Comparison of ENCODE assay signal across 9 cellular contexts in the genomic region with DNA sequence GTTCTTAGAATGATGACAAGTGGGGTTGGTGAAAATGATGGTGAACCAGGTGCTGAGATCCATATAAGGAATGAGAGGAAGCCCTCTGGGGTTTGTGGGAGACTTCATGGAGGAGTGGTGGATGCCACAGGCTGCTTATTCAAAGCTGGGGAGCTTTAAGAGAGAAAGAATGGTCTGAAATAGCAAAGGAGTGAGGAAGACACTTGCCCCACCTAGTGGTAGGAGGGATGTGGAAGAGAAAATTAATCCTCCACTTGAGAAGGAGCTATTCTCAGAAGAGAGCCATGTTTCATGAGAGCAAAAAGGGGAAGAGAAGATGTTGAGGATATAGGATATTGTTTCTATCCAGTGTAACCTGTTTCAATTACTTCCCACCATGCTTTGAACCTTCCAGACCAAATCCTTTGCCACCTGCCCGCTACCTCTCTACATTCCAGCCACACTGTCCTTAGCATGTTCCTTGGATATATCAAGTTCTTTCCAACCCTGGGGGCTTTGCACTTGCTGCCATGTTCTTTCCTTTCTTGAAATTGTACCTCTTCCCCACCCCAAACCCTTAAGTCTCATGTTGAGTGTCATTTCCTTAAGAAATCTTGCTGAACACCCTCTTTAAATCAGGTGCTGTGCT. TPM values are rescaled to one million over a fixed set of nuclear protein-coding genes. Genes with fewer than 3 reads are reported as not detected.
DNase-seq lines count a peak whose midpoint lies in the region; ATAC-seq, FAIRE-seq and TF ChIP-seq lines count a peak whose summit lies in the region.
"Had no signal": no experiment of that assay in that cellular context is flagged by ENCODE, and none has a peak within 500 bp of the region (broad histone marks: within the 10 kb centered on the region; RNA-seq: fewer than 3 reads in every experiment).

No MANE protein-coding gene starts in this region.

- CTCF ChIA-PET in GM12878 (lab: Yijun Ruan, JAX): interaction anchor here (0.6 to 5.1 kb wide), 57 partner anchors 8 to 891 kb away, joined by 3 to 57 read pairs (median 4); partner anchors contain the start of gene RNASEL

- no peak overlapping the region for H3K4me3 ChIP-seq in HAP-1
- H3K4me3 ChIP-seq in GM12878: no peak overlapping the region
- no peak overlapping the region for H3K4me3 ChIP-seq in liver (ENCODE audit: low read depth in 1 of 3, low read length in 3 of 3)
- no peak overlapping the region for H3K4me3 ChIP-seq in effector memory CD4-positive, alpha-beta T cell (ENCODE audit: insufficient read depth, low read depth, low read length, poor library complexity, severe bottlenecking)
- H3K4me3 ChIP-seq: BLaER1 treated with 17β-estradiol and CSF1 and Interleukin-3, amounts not matched to agents 10 nM and 100 nM had no signal

- BruUV-seq in GM12878 (replicated peaks; lab: Mats Ljungman, UMichigan): no TSS peak

- POLR2A ChIA-PET in GM12878 (lab: Charles Lee): interaction anchor here (0.6 kb wide), 1 partner anchor 602 kb away, joined by 3 read pairs; no protein-coding TSS in a partner anchor

- peak; percentile 57 to 68 (median 67) for TF ChIP-seq CTCF in GM12878 (IDR thresholded peaks at IDR 0.05 in 2 of 3, conservative IDR thresholded peaks at IDR 0.05 in 1 of 3; ENCODE audit: control insufficient read depth in 2 of 3, extremely low read depth in 1 of 3, insufficient read depth in 1 of 3, low read depth in 3 of 3, low read length in 3 of 3)
- TF ChIP-seq CTCF in liver (IDR thresholded peaks at IDR 0.05; ENCODE audit: low read depth, low read length, missing input control): peak; percentile 46

- FAIRE-seq in GM12878 (lab: Jason Lieb, UNC): peak; percentile 90

- H3K4me2 ChIP-seq in GM12878 (ENCODE audit: control insufficient read depth, insufficient read depth): no peak overlapping the region

- in situ Hi-C loops in HAP-1 (cut with MboI; ENCODE audit: low sequenced_read_pairs) (loop anchor here (10.0 kb wide), 2 partner anchors 314 to 704 kb away; partner anchors contain the start of genes GLUL and NPL), GM12878 (cut with MboI) (no loop called here)

- H3K9ac ChIP-seq in GM12878 (ENCODE audit: control insufficient read depth, insufficient read depth, low read length): no peak overlapping the region
- H3K9ac ChIP-seq in liver (ENCODE audit: low read depth in 1 of 2, low read length in 2 of 2): no peak overlapping the region
- H3K9ac ChIP-seq: BLaER1 treated with 17β-estradiol and CSF1 and Interleukin-3, amounts not matched to agents 10 nM and 100 nM had no signal

- H2AFZ ChIP-seq in GM12878 (ENCODE audit: control insufficient read depth, low read depth, low read length): no peak overlapping the region; the same call in 1 of the 2 replicates

- no peaks in the 10 kb centered on the region for H3K4me1 ChIP-seq in HAP-1
- H3K4me1 ChIP-seq in GM12878 (ENCODE audit: control insufficient read depth, insufficient read depth, low read length): no peaks in the 10 kb centered on the region
- peaks cover 0 to 6% (median 5%) of the 10 kb centered on the region in 4 donors for H3K4me1 ChIP-seq in liver (ENCODE audit: control insufficient read depth in 4 of 4, insufficient read depth in 4 of 4, low read length in 3 of 4)
- H3K4me1 ChIP-seq in effector memory CD4-positive, alpha-beta T cell (ENCODE audit: control insufficient read depth, insufficient read depth, low read length, poor library complexity, severe bottlenecking): peaks cover 7% of the 10 kb centered on the region

- H4K20me1 ChIP-seq in GM12878 (ENCODE audit: control insufficient read depth, insufficient read depth): no peaks in the 10 kb centered on the region
- H4K20me1 ChIP-seq: BLaER1 treated with 17β-estradiol and CSF1 and Interleukin-3, amounts not matched to agents 10 nM and 100 nM had no signal

- no peaks in the 10 kb centered on the region for H3K27me3 ChIP-seq in HAP-1 (ENCODE audit: low read depth)
- no peaks in the 10 kb centered on the region for H3K27me3 ChIP-seq in GM12878 (replicated peaks in 1 of 2; ENCODE audit: control insufficient read depth in 2 of 2, insufficient read depth in 2 of 2, low read length in 1 of 2)
- no peaks in the 10 kb centered on the region for H3K27me3 ChIP-seq in liver (ENCODE audit: control insufficient read depth in 4 of 4, insufficient read depth in 4 of 4, low read length in 3 of 4)
- no peaks in the 10 kb centered on the region for H3K27me3 ChIP-seq in effector memory CD4-positive, alpha-beta T cell (replicated peaks; ENCODE audit: control insufficient read depth, insufficient read depth, low read length, poor library complexity, severe bottlenecking)
- H3K27me3 ChIP-seq: BLaER1 treated with 17β-estradiol and CSF1 and Interleukin-3, amounts not matched to agents 10 nM and 100 nM had no signal

- no peaks in the 10 kb centered on the region for H3K9me3 ChIP-seq in HAP-1
- H3K9me3 ChIP-seq in GM12878 (replicated peaks; ENCODE audit: control insufficient read depth, insufficient read depth, low read length): no peaks in the 10 kb centered on the region
- no peaks in the 10 kb centered on the region for H3K9me3 ChIP-seq in liver (ENCODE audit: control insufficient read depth in 4 of 4, low read length in 3 of 4)
- no peaks in the 10 kb centered on the region for H3K9me3 ChIP-seq in effector memory CD4-positive, alpha-beta T cell (ENCODE audit: control insufficient read depth, low read length)

- ATAC-seq in GM12878: peak; percentile 72
- ATAC-seq in GM18909 (IDR thresholded peaks at IDR 0.05; ENCODE audit: poor library complexity, unreplicated experiment): no peak

- DNase-seq in NCI-H1436 (lab: John Stamatoyannopoulos, UW) (peak; percentile 19), NCI-H1436 treated with DMSO at 0.1 percent for 48 hours (lab: John Stamatoyannopoulos, UW) (no peak), HAP-1 (ENCODE audit: low spot score in 2 of 2) (peak; percentile 42 to 58), NCI-H524 treated with DMSO at 0.1 percent for 48 hours (lab: John Stamatoyannopoulos, UW) (peak; percentile 28), GM12878 (ENCODE audit: low read depth, low spot score) (no peak)
- DNase-seq in effector memory CD4-positive, alpha-beta T cell: no peak

- no peak for TF ChIP-seq POLR2A in GM12878 (IDR thresholded peaks at IDR 0.05; ENCODE audit: low read depth, low read length)

- SMC1A ChIA-PET in GM12878 (lab: Charles Lee; ENCODE audit: uncharacterized antibody, unreplicated experiment): interaction anchor here (0.8 to 3.2 kb wide), 10 partner anchors 10 to 613 kb away, joined by 3 to 35 read pairs (median 3); no protein-coding TSS in a partner anchor

- 47% methylated on average over 1 of the region's 1 CpG for WGBS in GM12878 (ENCODE audit: insufficient coverage, insufficient replicate concordance, low lambda C conversion rate, missing lambda C conversion rate)
- WGBS in liver: 100% methylated on average over 1 of the region's 1 CpG

- intact Hi-C loops in GM12878 (cut with micrococcal nuclease; ENCODE audit: unreplicated experiment): no loop called here

- no peaks in the 10 kb centered on the region for H3K36me3 ChIP-seq in HAP-1 (replicated peaks)
- H3K36me3 ChIP-seq in GM12878 (ENCODE audit: control insufficient read depth in 2 of 2, insufficient read depth in 2 of 2, low read length in 1 of 2): no peaks in the 10 kb centered on the region
- H3K36me3 ChIP-seq in liver (ENCODE audit: control insufficient read depth in 4 of 4, insufficient read depth in 3 of 4, low read depth in 1 of 4, low read length in 3 of 4): no peaks in the 10 kb centered on the region
- no peaks in the 10 kb centered on the region for H3K36me3 ChIP-seq in effector memory CD4-positive, alpha-beta T cell (ENCODE audit: control insufficient read depth, insufficient read depth, low read length)
- H3K36me3 ChIP-seq: BLaER1 treated with 17β-estradiol and CSF1 and Interleukin-3, amounts not matched to agents 10 nM and 100 nM had no signal

- TF ChIP-seq RAD21 in GM12878 (IDR thresholded peaks at IDR 0.05; ENCODE audit: insufficient read depth, low read depth, low read length): peak; percentile 54
- TF ChIP-seq RAD21 in liver (IDR thresholded peaks at IDR 0.05): peak; percentile 48 to 74

- no peaks in the 10 kb centered on the region for H3K79me2 ChIP-seq in GM12878 (ENCODE audit: control insufficient read depth, insufficient read depth, low read length)

- RAD21 ChIA-PET in GM12878 (lab: Charles Lee; ENCODE audit: unreplicated experiment): interaction anchor here (0.7 to 4.5 kb wide), 18 partner anchors 9 to 891 kb away, joined by 3 to 35 read pairs (median 4); no protein-coding TSS in a partner anchor

- no peak for TF ChIP-seq EP300 in GM12878 (IDR thresholded peaks at IDR 0.05; ENCODE audit: borderline replicate concordance in 1 of 2, control insufficient read depth in 1 of 2, low read depth in 2 of 2, low read length in 2 of 2)

- no peak overlapping the region for H3K27ac ChIP-seq in GM12878 (ENCODE audit: control insufficient read depth, insufficient read depth)
- H3K27ac ChIP-seq in liver (ENCODE audit: low read depth in 1 of 2, low read length in 2 of 2): no peak overlapping the region
- no peak overlapping the region for H3K27ac ChIP-seq in effector memory CD4-positive, alpha-beta T cell (ENCODE audit: insufficient read depth, low read length, poor library complexity, severe bottlenecking)
- H3K27ac ChIP-seq: BLaER1 treated with 17β-estradiol and CSF1 and Interleukin-3, amounts not matched to agents 10 nM and 100 nM had no signal

TF ChIP-seq in GM12878, 131 proteins besides CTCF, POLR2A, EP300 and RAD21 (continues in another document):
- TF ChIP-seq ZNF622 (IDR thresholded peaks at IDR 0.05) (no peak), ZNF217 (IDR thresholded peaks at IDR 0.05) (no peak)

TF ChIP-seq in liver, 16 proteins besides CTCF, POLR2A, EP300 and RAD21 (continues in another document):
- no peak for TF ChIP-seq YY1 (IDR thresholded peaks at IDR 0.05)

RNA-seq across cellular contexts. Expression of gene ZNF648, which starts 19.6 kb away (rescaled TPM):
- 0.15 TPM in 1 of 2 replicates, not detected in the other for total RNA-seq in GM12878 (2013; cell fraction: nucleolus; rRNA removed)
- not detected in 2 replicates for total RNA-seq in GM12878 (2014; rRNA removed)
- not detected in 2 replicates for total RNA-seq in GM12878 (2014; rRNA removed; fragmentation: Illumina TruSeq; extraction: Trizol)
- total RNA-seq in GM12878 (2021): not detected in 2 replicates
- not detected for polyA plus RNA-seq in GM12878 (2011; ENCODE audit: low read depth)
- 0.05 and 0.07 TPM in 2 replicates for polyA plus RNA-seq in GM12878 (2011; rRNA removed)
- 0.03 and 0.05 TPM in 2 replicates for polyA plus RNA-seq in GM12878 (2011; cell fraction: cytosol; rRNA removed)
- 0.15 and 0.39 TPM in 2 replicates for polyA plus RNA-seq in GM12878 (2011; cell fraction: nucleus; rRNA removed)
- polyA plus RNA-seq in GM12878 (2012): not detected in 2 replicates
- polyA plus RNA-seq in GM12878 (2014; fragmentation: Illumina TruSeq; extraction: Trizol): not detected in 2 replicates
- not detected for polyA plus RNA-seq in GM12878 (2014; fragmentation: Nextera tagmentation; extraction: Ambion mirVana)
- polyA plus RNA-seq in GM12878 (2014; rRNA removed): not detected in 2 replicates
- not detected for polyA plus RNA-seq in GM12878 (2016; fragmentation: Nextera tagmentation; extraction: Ambion mirVana)
- 0.05 and 0.15 TPM in 2 replicates for polyA minus RNA-seq in GM12878 (2011; rRNA and poly(A)+ RNA removed)
- not detected in 2 replicates for polyA minus RNA-seq in GM12878 (2011; cell fraction: cytosol; rRNA and poly(A)+ RNA removed)
- 0.19 and 0.36 TPM in 2 replicates for polyA minus RNA-seq in GM12878 (2011; cell fraction: nucleus; rRNA and poly(A)+ RNA removed)
- under 1 TPM; 0.14 to 0.67 TPM for total RNA-seq in liver
- polyA plus RNA-seq in liver: under 1 TPM; 0.02 to 0.26 TPM

Comparison
In these comparisons a context has a peak if more than half of its experiments do, and no peak if none do; other contexts are left out.
1. DNase-seq: peak in NCI-H1436 (single experiment), HAP-1 (2 of 2) and NCI-H524 treated with DMSO at 0.1 percent for 48 hours (single experiment); none in NCI-H1436 treated with DMSO at 0.1 percent for 48 hours (single experiment), GM12878 (single experiment) and effector memory CD4-positive, alpha-beta T cell (0 of 3).